In the genomic region with DNA sequence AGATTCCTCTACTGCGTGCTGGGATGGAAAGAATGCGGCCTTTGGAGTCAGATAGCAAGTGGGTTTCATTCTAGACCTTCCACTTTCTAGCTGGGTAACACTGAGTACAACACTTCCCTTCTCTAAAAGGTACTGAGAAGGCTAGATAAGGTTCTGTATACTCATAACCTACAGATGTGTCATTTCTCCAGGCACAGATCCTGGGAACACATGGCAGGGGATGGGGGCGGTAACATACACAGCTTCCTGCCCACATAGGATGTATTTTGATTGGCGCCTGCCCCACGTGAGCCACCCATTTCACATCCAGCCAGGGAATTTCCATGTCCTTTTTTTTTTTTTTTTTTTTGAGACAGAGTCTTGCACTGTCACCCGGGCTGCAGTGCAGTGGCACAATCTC, we compare ENCODE assay signal across 24 cellular contexts. TPM values are rescaled to one million over a fixed set of nuclear protein-coding genes. Genes with fewer than 3 reads are reported as not detected.
DNase-seq lines count a peak whose midpoint lies in the region; TF ChIP-seq lines count a peak whose summit lies in the region.
"Had no signal": no experiment of that assay in that cellular context is flagged by ENCODE, and none has a peak within 500 bp of the region (broad histone marks: within the 10 kb centered on the region; RNA-seq: fewer than 3 reads in every experiment).

No MANE protein-coding gene starts in this region.

- no peaks in the 10 kb centered on the region for H4K20me1 ChIP-seq in mammary epithelial cell (ENCODE audit: insufficient read depth, low read length)

- in situ Hi-C loops in mammary epithelial cell (cut with MboI; ENCODE audit: low sequenced_read_pairs in 2 of 2): no loop called here

- no peak overlapping the region for H3K4me3 Mint-ChIP-seq in immature natural killer cell
- H3K4me3 Mint-ChIP-seq: dendritic cell treated with granulocyte-macrophage colony-stimulating factor and Interleukin-4, amounts not matched to agents 40 ng/mL and 50 ng/mL, for 4 days; natural killer cell; stimulated activated effector memory CD8-positive, alpha-beta T cell treated with anti-CD3 and anti-CD28 coated beads, Interleukin-12 subunit alpha, Interleukin-12 subunit beta, amount 100 ng/mL, for 72 hours had no signal

- H3K9me3 ChIP-seq in mammary epithelial cell (replicated peaks; ENCODE audit: insufficient read depth, low read length): no peaks in the 10 kb centered on the region
- H3K9me3 ChIP-seq: esophagus muscularis mucosa, heart right ventricle, psoas muscle had no signal

- no peaks in the 10 kb centered on the region for H3K9me3 Mint-ChIP-seq in immature natural killer cell
- H3K9me3 Mint-ChIP-seq: dendritic cell treated with granulocyte-macrophage colony-stimulating factor and Interleukin-4, amounts not matched to agents 40 ng/mL and 50 ng/mL, for 4 days; natural killer cell; stimulated activated effector memory CD8-positive, alpha-beta T cell treated with anti-CD3 and anti-CD28 coated beads, Interleukin-12 subunit alpha, Interleukin-12 subunit beta, amount 100 ng/mL, for 72 hours had no signal

- H3K27me3 Mint-ChIP-seq in immature natural killer cell (ENCODE audit: low read depth in 3 of 3): no peaks in the 10 kb centered on the region
- H3K27me3 Mint-ChIP-seq: dendritic cell treated with granulocyte-macrophage colony-stimulating factor and Interleukin-4, amounts not matched to agents 40 ng/mL and 50 ng/mL, for 4 days had no signal

- dilution Hi-C loops in mammary epithelial cell (cut with HindIII; ENCODE audit: low sequenced_read_pairs): no loop called here

- H3K9ac ChIP-seq in mammary epithelial cell (ENCODE audit: insufficient read depth, low read length): no peak overlapping the region

- no peak overlapping the region for H3K4me3 ChIP-seq in mammary epithelial cell (replicated peaks in 1 of 3; ENCODE audit: insufficient read depth in 1 of 3, low read depth in 2 of 3, low read length in 3 of 3)
- H3K4me3 ChIP-seq: esophagus muscularis mucosa, heart right ventricle, psoas muscle, tibial artery had no signal

- H3K4me1 Mint-ChIP-seq in immature natural killer cell: no peaks in the 10 kb centered on the region
- H3K4me1 Mint-ChIP-seq: natural killer cell; stimulated activated effector memory CD8-positive, alpha-beta T cell treated with anti-CD3 and anti-CD28 coated beads, Interleukin-12 subunit alpha, Interleukin-12 subunit beta, amount 100 ng/mL, for 72 hours had no signal

- no peaks in the 10 kb centered on the region for H3K27me3 ChIP-seq in mammary epithelial cell (ENCODE audit: insufficient read depth, low read length)
- H3K27me3 ChIP-seq: heart right ventricle, tibial artery had no signal

- no peaks in the 10 kb centered on the region for H3K36me3 ChIP-seq in mammary epithelial cell (ENCODE audit: insufficient read depth, low read length)
- H3K36me3 ChIP-seq: esophagus muscularis mucosa, heart right ventricle, tibial artery had no signal

- H3K4me2 ChIP-seq in mammary epithelial cell (ENCODE audit: insufficient read depth, low read depth, low read length): no peak overlapping the region

- CTCF ChIA-PET in mammary epithelial cell (lab: Charles Lee; ENCODE audit: low non-redundant PET): no interaction called here

- TF ChIP-seq CTCF in mammary epithelial cell (conservative IDR thresholded peaks at IDR 0.05 in 1 of 2, IDR thresholded peaks at IDR 0.05 in 1 of 2; ENCODE audit: extremely low read depth in 1 of 2, insufficient read depth in 1 of 2, low read depth in 1 of 2, low read length in 2 of 2): no peak

- H3K27ac Mint-ChIP-seq in immature natural killer cell: no peak overlapping the region
- H3K27ac Mint-ChIP-seq: dendritic cell treated with granulocyte-macrophage colony-stimulating factor and Interleukin-4, amounts not matched to agents 40 ng/mL and 50 ng/mL, for 4 days; natural killer cell; stimulated activated effector memory CD8-positive, alpha-beta T cell treated with anti-CD3 and anti-CD28 coated beads, Interleukin-12 subunit alpha, Interleukin-12 subunit beta, amount 100 ng/mL, for 72 hours had no signal

- WGBS in mammary epithelial cell (ENCODE audit: low coverage, missing lambda C conversion rate): 87% methylated on average over 6 of the region's 6 CpGs

- H3K36me3 Mint-ChIP-seq in immature natural killer cell: no peaks in the 10 kb centered on the region
- H3K36me3 Mint-ChIP-seq: natural killer cell; stimulated activated effector memory CD8-positive, alpha-beta T cell treated with anti-CD3 and anti-CD28 coated beads, Interleukin-12 subunit alpha, Interleukin-12 subunit beta, amount 100 ng/mL, for 72 hours had no signal

- no peaks in the 10 kb centered on the region for H3K4me1 ChIP-seq in mammary epithelial cell (ENCODE audit: insufficient read depth, low read length)
- H3K4me1 ChIP-seq: esophagus muscularis mucosa, psoas muscle had no signal

- H3K79me2 ChIP-seq in mammary epithelial cell (ENCODE audit: insufficient read depth, low read length): no peaks in the 10 kb centered on the region

- intact Hi-C loops in mammary epithelial cell (cut with micrococcal nuclease): no loop called here

- DNase-seq in HCEC 1CT: peak; percentile 20
- peak; percentile 1 for DNase-seq in OCI-M1 (lab: John Stamatoyannopoulos, UW)
- peak; percentile 32 for DNase-seq in mammary epithelial cell
- peak; percentile 61 to 89 for DNase-seq in lung microvascular endothelial cell (ENCODE audit: low read depth in 2 of 2)
- no peak for DNase-seq in NK-92 treated with Interleukin-12 subunit alpha and Interleukin-12 subunit beta, amount 100 ng/mL, for 24 hours (lab: John Stamatoyannopoulos, UW)
- no peak for DNase-seq in immature natural killer cell
- DNase-seq in NCI-H345 (lab: John Stamatoyannopoulos, UW): no peak
- DNase-seq: activated CD4-positive, alpha-beta T cell treated with anti-CD3 and anti-CD28 coated beads for 4 hours; activated CD8-positive, alpha-beta memory T cell treated with anti-CD3 and anti-CD28 coated beads, Interleukin-2, amount 50 U/mL, for 4 hours; activated gamma-delta T cell; heart right ventricle; mesenchymal stem cell; MM.1S; natural killer cell; NCI-H187; NCI-H446; psoas muscle; SHP77 treated with DMSO at 0.1 percent for 48 hours; stimulated activated CD4-positive, alpha-beta T cell treated with anti-CD3 and anti-CD28 coated beads, Interleukin-12 subunit alpha, Interleukin-12 subunit beta, amount 100 ng/mL, for 4 hours; T1000; tibial artery had no signal

- no peak overlapping the region for H2AFZ ChIP-seq in mammary epithelial cell (ENCODE audit: low read depth, low read length)

- H3K27ac ChIP-seq in mammary epithelial cell (ENCODE audit: insufficient read depth, low read depth, low read length): no peak overlapping the region
- H3K27ac ChIP-seq: esophagus muscularis mucosa, heart right ventricle, psoas muscle, tibial artery had no signal

- no TSS peak for BruUV-seq in mammary epithelial cell (replicated peaks; lab: Mats Ljungman, UMichigan)

RNA-seq across cellular contexts. Expression of gene KLRG2, which starts 31.8 kb away (rescaled TPM):
- total RNA-seq in mammary epithelial cell: 1 to 10 TPM in 1 of 2 donors, under 1 TPM in 1; 0.89 to 1.0 TPM
- 0.29 TPM for polyA plus RNA-seq in mammary epithelial cell
- not detected for polyA minus RNA-seq in mammary epithelial cell
- not detected in 2 replicates for total RNA-seq in lung microvascular endothelial cell
- polyA plus RNA-seq in immature natural killer cell: not detected
- total RNA-seq: natural killer cell, psoas muscle had no signal
- polyA plus RNA-seq: heart right ventricle had no signal

Comparison
In these comparisons a context has a peak if more than half of its experiments do, and no peak if none do; other contexts are left out.
1. DNase-seq: peak in HCEC 1CT (single experiment), OCI-M1 (single experiment), mammary epithelial cell (single experiment) and lung microvascular endothelial cell (2 of 2); none in NK-92 treated with Interleukin-12 subunit alpha and Interleukin-12 subunit beta, amount 100 ng/mL, for 24 hours (single experiment), immature natural killer cell (0 of 3) and NCI-H345 (single experiment).